In genomic region chr6:149349279-149349678, GRCh38 we compare ENCODE assay signal across 1 cellular context. TPM values are rescaled to one million over a fixed set of nuclear protein-coding genes. Genes with fewer than 3 reads are reported as not detected.
"Had no signal": no experiment of that assay in that cellular context is flagged by ENCODE, and none has a peak within 500 bp of the region (broad histone marks: within the 10 kb centered on the region; RNA-seq: fewer than 3 reads in every experiment).

No MANE protein-coding gene starts in this region.

RNA-seq across cellular contexts. Expression of gene SUMO4, which starts 50.8 kb away (rescaled TPM):
- total RNA-seq: Right ventricle myocardium inferior had no signal
